In genomic region chr3:152519376-152519775, GRCh38 we compare ENCODE assay signal across 22 cellular contexts.
DNase-seq lines count a peak whose midpoint lies in the region; ATAC-seq and FAIRE-seq lines count a peak whose summit lies in the region.
"Had no signal": no experiment of that assay in that cellular context is flagged by ENCODE, and none has a peak within 500 bp of the region (broad histone marks: within the 10 kb centered on the region; RNA-seq: fewer than 3 reads in every experiment).

No MANE protein-coding gene starts in this region.

- DNase-seq in GM18507 (ENCODE audit: extremely low spot score, insufficient read length, low read depth) (no peak), nucleus accumbens (lab: John Stamatoyannopoulos, UW) (no peak), T-helper 9 cell (no peak), COR-L47 (lab: John Stamatoyannopoulos, UW) (no peak)
- DNase-seq: activated CD8-positive, alpha-beta memory T cell treated with anti-CD3 and anti-CD28 coated beads for 24 hours; activated effector memory CD4-positive, alpha-beta T cell treated with anti-CD3 and anti-CD28 coated beads, Interleukin-2, amount 50 U/mL, for 16 hours; CD8-positive, alpha-beta T cell; colonic mucosa; islet precursor cell; KBM-7; NCI-H1105 treated with DMSO at 0.1 percent for 48 hours; NCI-H345; stimulated activated CD4-positive, alpha-beta T cell treated with anti-CD3 and anti-CD28 coated beads, Interleukin-4, amount 100 ng/mL, for 24 hours had no signal

- FAIRE-seq in GM18507 (lab: Jason Lieb, UNC), result peak; percentile 52
- FAIRE-seq: astrocyte, GM12891, H1, urothelium cell line had no signal

- ATAC-seq in GM21360 (IDR thresholded peaks at IDR 0.05; ENCODE audit: unreplicated experiment), result peak; percentile 65
- ATAC-seq in HG02798 (IDR thresholded peaks at IDR 0.05; ENCODE audit: poor library complexity, unreplicated experiment), result peak; percentile 58
- ATAC-seq in HG03460 (IDR thresholded peaks at IDR 0.05; ENCODE audit: unreplicated experiment), result peak; percentile 54
- no peak for ATAC-seq in HG03025 (IDR thresholded peaks at IDR 0.05; ENCODE audit: low FRiP score, unreplicated experiment)
- ATAC-seq: CD8-positive, alpha-beta T cell; sciatic nerve had no signal
